In the genomic region with DNA sequence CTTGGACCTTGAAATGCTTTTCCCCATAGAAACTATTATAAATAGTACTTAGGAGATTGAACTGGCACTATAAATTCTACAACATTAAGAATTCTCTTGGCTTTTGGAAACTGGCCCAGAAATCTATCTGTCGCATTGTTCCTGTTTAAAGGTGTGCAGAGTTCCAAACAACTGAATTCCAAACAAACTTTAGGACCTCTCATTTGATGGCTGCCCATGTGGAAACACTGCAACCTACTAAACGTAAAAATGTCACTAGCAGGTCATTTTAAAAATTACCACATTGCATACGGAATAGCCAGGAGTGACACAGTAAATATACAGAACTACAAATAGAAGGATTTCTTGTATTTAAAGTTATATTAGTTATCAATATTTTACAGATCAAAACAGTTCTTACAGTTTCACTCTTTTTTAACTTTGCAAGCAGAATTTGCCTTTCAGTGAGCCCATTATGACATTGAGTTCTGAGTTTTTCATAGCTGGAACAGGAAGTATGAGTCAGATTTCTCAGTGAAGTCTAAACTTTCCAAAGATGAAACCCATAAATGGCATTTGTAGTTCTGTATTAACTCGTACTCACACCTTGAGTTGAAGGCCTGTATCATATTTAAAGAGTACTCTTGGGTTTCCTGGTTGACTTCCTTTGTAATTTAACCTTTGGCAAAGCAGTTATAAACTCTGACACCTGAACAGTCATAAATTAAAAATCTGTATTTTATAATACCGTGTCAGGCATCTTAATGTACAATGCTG, we compare ENCODE assay signal across 9 cellular contexts.
A peak's percentile ranks its signal among the peaks of the same experiment; 100 is the strongest.
DNase-seq lines count a peak whose midpoint lies in the region; ATAC-seq, FAIRE-seq and TF ChIP-seq lines count a peak whose summit lies in the region.
"Had no signal": no experiment of that assay in that cellular context is flagged by ENCODE, and none has a peak within 500 bp of the region (broad histone marks: within the 10 kb centered on the region; RNA-seq: fewer than 3 reads in every experiment).

No MANE protein-coding gene starts in this region.

- H3K4me3 Mint-ChIP-seq in natural killer cell = peak overlapping the region; percentile 13

- no peaks in the 10 kb centered on the region for H3K9me3 ChIP-seq in adipocyte (ENCODE audit: control insufficient read depth, low read length)

- H3K36me3 Mint-ChIP-seq in natural killer cell = no peaks in the 10 kb centered on the region

- H3K9ac ChIP-seq in adipocyte (ENCODE audit: low read length) = no peak overlapping the region

- no peak for FAIRE-seq in H54 (lab: Jason Lieb, UNC)
- FAIRE-seq: A204.1 had no signal

- peak; percentile 24 for DNase-seq in DMS79 treated with DMSO at 0.1 percent for 48 hours (lab: John Stamatoyannopoulos, UW)
- no peak for DNase-seq in DMS79 (lab: John Stamatoyannopoulos, UW)
- DNase-seq in HT1080 (ENCODE audit: low read depth) = peak; percentile 75
- peak; percentile 54 for DNase-seq in adipocyte (ENCODE audit: low read depth)
- no peak for DNase-seq in natural killer cell
- no peak for DNase-seq in superior temporal gyrus (ENCODE audit: extremely low spot score)
- no peak for DNase-seq in H54 (ENCODE audit: insufficient read length, low spot score)

- peaks cover 23 to 26% of the 10 kb centered on the region in 2 donors for H3K4me1 Mint-ChIP-seq in natural killer cell

- H3K27me3 Mint-ChIP-seq in natural killer cell (ENCODE audit: low read depth in 2 of 2) = no peaks in the 10 kb centered on the region

- no peaks in the 10 kb centered on the region for H3K36me3 ChIP-seq in adipocyte (ENCODE audit: control insufficient read depth, insufficient read depth, low read length, severe bottlenecking)

- ATAC-seq in GM21529 (IDR thresholded peaks at IDR 0.05; ENCODE audit: unreplicated experiment) (peak; percentile 98), natural killer cell (peak; percentile 70 to 91 (median 79))

- no peaks in the 10 kb centered on the region for H3K27me3 ChIP-seq in adipocyte (replicated peaks; ENCODE audit: control insufficient read depth, insufficient read depth, low read length)

- intact Hi-C loops in natural killer cell (cut with micrococcal nuclease) = no loop called here

- no peaks in the 10 kb centered on the region for H3K9me3 Mint-ChIP-seq in natural killer cell

- H3K4me3 ChIP-seq in adipocyte (ENCODE audit: low read length) = no peak overlapping the region

- no peak for TF ChIP-seq CTCF in natural killer cell (IDR thresholded peaks at IDR 0.05)

- TF ChIP-seq POLR2A in H54 (IDR thresholded peaks at IDR 0.05; ENCODE audit: low read depth, low read length) = no peak

- peaks cover 20% of the 10 kb centered on the region for H3K4me1 ChIP-seq in adipocyte (ENCODE audit: control insufficient read depth, insufficient read depth, low read length)

- peak overlapping the region; percentile 74 to 76 for H3K27ac Mint-ChIP-seq in natural killer cell

Comparison
In these comparisons a context has a peak if more than half of its experiments do, and no peak if none do; other contexts are left out.
1. DNase-seq: peak in DMS79 treated with DMSO at 0.1 percent for 48 hours (single experiment), HT1080 (single experiment) and adipocyte (single experiment); none in DMS79 (single experiment), natural killer cell (single experiment), superior temporal gyrus (single experiment) and H54 (single experiment).